1 cellular context compared by ENCODE assay signal in genomic region chr20:44572551-44573500, GRCh38.
TF ChIP-seq lines count a peak whose summit lies in the region.

No MANE protein-coding gene starts in this region.

TF ChIP-seq in GM23338, 12 proteins besides CTCF, POLR2A, EP300 and RAD21 (continued from another document):
- TF ChIP-seq ZNF462 (CRISPR knock-in tag; IDR thresholded peaks at IDR 0.05) = no peak
- TF ChIP-seq NANOG (IDR thresholded peaks at IDR 0.05; ENCODE audit: borderline replicate concordance) = no peak
- no peak for TF ChIP-seq EZH2phosphoT487 (IDR thresholded peaks at IDR 0.05; ENCODE audit: unreplicated experiment)
- TF ChIP-seq ZNF331 (CRISPR knock-in tag; IDR thresholded peaks at IDR 0.05; ENCODE audit: low read depth) = no peak
- no peak for TF ChIP-seq POLR2AphosphoS5 (IDR thresholded peaks at IDR 0.05; ENCODE audit: low read depth)
TF ChIP-seq in GM23338: peak in this region for 0.
